In genomic region chr10:90788987-90789386, GRCh38 we compare ENCODE assay signal across 11 cellular contexts.
DNase-seq lines count a peak whose midpoint lies in the region; ATAC-seq and TF ChIP-seq lines count a peak whose summit lies in the region.
"Had no signal": no experiment of that assay in that cellular context is flagged by ENCODE, and none has a peak within 500 bp of the region (broad histone marks: within the 10 kb centered on the region; RNA-seq: fewer than 3 reads in every experiment).

No MANE protein-coding gene starts in this region.

- H3F3A ChIP-seq in smooth muscle cell (ENCODE audit: low read depth), result no peaks in the 10 kb centered on the region

- H3K27ac ChIP-seq in trophoblast cell (ENCODE audit: low read depth, low read length) (no peak overlapping the region), smooth muscle cell (ENCODE audit: low read depth) (no peak overlapping the region)

- H3K23ac ChIP-seq in trophoblast cell (ENCODE audit: low read length), result no peak overlapping the region

- no peak overlapping the region for H2BK5ac ChIP-seq in trophoblast cell (ENCODE audit: low read depth, low read length, poor library complexity)

- no peak for TF ChIP-seq CTCF in BE2C (IDR thresholded peaks at IDR 0.05; ENCODE audit: low read depth, low read length)
- no peak for TF ChIP-seq CTCF in smooth muscle cell (IDR thresholded peaks at IDR 0.05; ENCODE audit: borderline replicate concordance, insufficient read depth, poor library complexity, severe bottlenecking)

- H3K4me3 ChIP-seq in BE2C (ENCODE audit: low read depth, low read length) (no peak overlapping the region), trophoblast cell (ENCODE audit: low read depth, low read length) (no peak overlapping the region), smooth muscle cell (no peak overlapping the region)

- H3K14ac ChIP-seq in trophoblast cell (ENCODE audit: low read length), result no peak overlapping the region

- no peak overlapping the region for H3K18ac ChIP-seq in trophoblast cell (ENCODE audit: low read length)

- H3K79me2 ChIP-seq in trophoblast cell (ENCODE audit: control insufficient read depth, insufficient read depth, low read length, poor library complexity) (no peaks in the 10 kb centered on the region), smooth muscle cell (ENCODE audit: low read depth) (no peaks in the 10 kb centered on the region)

- no peaks in the 10 kb centered on the region for H3K79me1 ChIP-seq in trophoblast cell (ENCODE audit: low read length)

- peaks cover 53% of the 10 kb centered on the region for H3K27me3 ChIP-seq in BE2C
- H3K27me3 ChIP-seq in trophoblast cell (ENCODE audit: insufficient read depth, low read length), result no peaks in the 10 kb centered on the region
- no peaks in the 10 kb centered on the region for H3K27me3 ChIP-seq in smooth muscle cell (ENCODE audit: low read depth)

- no peak overlapping the region for H4K91ac ChIP-seq in trophoblast cell (ENCODE audit: low read depth, low read length)

- no peak overlapping the region for H3K4ac ChIP-seq in trophoblast cell (ENCODE audit: low read depth, low read length)

- H2BK12ac ChIP-seq in trophoblast cell (ENCODE audit: low read length), result no peak overlapping the region

- no CpG with 5 or more reads among the region's 3 CpGs for WGBS in trophoblast cell (ENCODE audit: extremely low coverage, insufficient coverage, insufficient read length)
- WGBS in smooth muscle cell (ENCODE audit: low lambda C conversion rate), result 62% methylated on average over 3 of the region's 3 CpGs

- no peak overlapping the region for H2AFZ ChIP-seq in trophoblast cell (ENCODE audit: insufficient read depth, low read length, poor library complexity)
- no peak overlapping the region for H2AFZ ChIP-seq in smooth muscle cell (ENCODE audit: low read depth)

- ATAC-seq in GM18499 (IDR thresholded peaks at IDR 0.05; ENCODE audit: insufficient read depth, unreplicated experiment) (peak; percentile 65), GM19455 (IDR thresholded peaks at IDR 0.05; ENCODE audit: unreplicated experiment) (peak; percentile 74), HG03103 (IDR thresholded peaks at IDR 0.05; ENCODE audit: low read depth, unreplicated experiment) (peak; percentile 82)
- ATAC-seq: Panc1 had no signal

- DNase-seq in MV-4-11 (lab: John Stamatoyannopoulos, UW) (peak; percentile 91), BE2C (no peak), COLO829 (ENCODE audit: low spot score) (no peak), trophoblast cell (no peak), smooth muscle cell (lab: John Stamatoyannopoulos, UW; ENCODE audit: unreplicated experiment) (no peak)
- DNase-seq: NCI-H187, T1000 had no signal

- no peaks in the 10 kb centered on the region for H3K36me3 ChIP-seq in BE2C
- H3K36me3 ChIP-seq in trophoblast cell (ENCODE audit: control insufficient read depth in 1 of 2, insufficient read depth in 2 of 2, low read length in 2 of 2), result no peaks in the 10 kb centered on the region
- H3K36me3 ChIP-seq in smooth muscle cell (ENCODE audit: low read depth), result no peaks in the 10 kb centered on the region

- H2BK120ac ChIP-seq in trophoblast cell (ENCODE audit: insufficient read depth, low read length, poor library complexity), result no peak overlapping the region

- H3K9ac ChIP-seq in trophoblast cell (ENCODE audit: low read length), result no peak overlapping the region
- no peak overlapping the region for H3K9ac ChIP-seq in smooth muscle cell (ENCODE audit: low read depth)

- no peaks in the 10 kb centered on the region for H4K20me1 ChIP-seq in smooth muscle cell (ENCODE audit: low read depth)

- H3K4me1 ChIP-seq in BE2C, result no peaks in the 10 kb centered on the region
- H3K4me1 ChIP-seq in trophoblast cell (ENCODE audit: control insufficient read depth in 1 of 2, insufficient read depth in 2 of 2, low read length in 2 of 2), result no peaks in the 10 kb centered on the region
- no peaks in the 10 kb centered on the region for H3K4me1 ChIP-seq in smooth muscle cell (ENCODE audit: low read depth)

- H3K9me3 ChIP-seq in BE2C (no peaks in the 10 kb centered on the region), trophoblast cell (ENCODE audit: insufficient read depth, low read depth, low read length) (no peaks in the 10 kb centered on the region), smooth muscle cell (replicated peaks; ENCODE audit: low read depth) (no peaks in the 10 kb centered on the region)

- no peak overlapping the region for H4K8ac ChIP-seq in trophoblast cell (ENCODE audit: low read depth, low read length)

- H3K4me2 ChIP-seq in trophoblast cell (ENCODE audit: low read length), result no peak overlapping the region
- H3K4me2 ChIP-seq in smooth muscle cell, result no peak overlapping the region

- H2AK5ac ChIP-seq in trophoblast cell (ENCODE audit: low read length), result no peak overlapping the region

- no peak overlapping the region for H4K12ac ChIP-seq in trophoblast cell (ENCODE audit: low read depth, low read length)
